ENCODE assay signal across 2 cellular contexts in genomic region chr19:49559928-49560327, GRCh38.
TF ChIP-seq lines count a peak whose summit lies in the region.

No MANE protein-coding gene starts in this region.

TF ChIP-seq in K562, 482 proteins besides CTCF, POLR2A, EP300 and RAD21:
- TF ChIP-seq GTF2E2 (tag; IDR thresholded peaks at IDR 0.05), result no peak
- 0 out of 2 replicates have a peak, but pooled peaks have one; percentile 47 for TF ChIP-seq POLR2G (IDR thresholded peaks at IDR 0.05; ENCODE audit: low read depth, low read length)

TF ChIP-seq in GM12891, 5 proteins besides CTCF, POLR2A, EP300 and RAD21:
- TF ChIP-seq TAF1 (IDR thresholded peaks at IDR 0.05; ENCODE audit: low read depth, low read length) (no peak), SPI1 (IDR thresholded peaks at IDR 0.05; ENCODE audit: low read depth, low read length) (no peak), POU2F2 (IDR thresholded peaks at IDR 0.05; ENCODE audit: low read depth, low read length) (no peak), PAX5 (IDR thresholded peaks at IDR 0.05; ENCODE audit: insufficient read depth, low read length, severe bottlenecking) (no peak), POLR2AphosphoS5 (IDR thresholded peaks at IDR 0.05; ENCODE audit: low read depth, low read length) (no peak)
